8 cellular contexts compared by ENCODE assay signal in the genomic region with DNA sequence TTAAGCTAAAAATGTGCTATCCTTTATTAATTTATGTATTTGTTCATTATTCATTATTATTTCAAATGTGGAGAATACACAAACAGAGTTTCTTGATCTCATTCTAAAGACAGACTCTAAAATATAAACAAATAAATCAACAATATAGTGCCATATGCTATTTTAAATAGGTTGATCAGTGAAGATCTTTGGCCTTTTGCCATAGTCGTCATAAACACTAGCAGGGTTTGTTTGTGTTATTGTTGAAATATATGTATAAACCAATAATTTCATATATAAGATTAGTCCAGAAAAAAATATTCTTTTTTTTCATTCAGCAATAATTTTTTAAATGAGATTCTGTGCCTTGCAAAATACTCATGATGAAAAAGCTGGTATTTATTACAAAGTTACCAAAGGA.
"Had no signal": no experiment of that assay in that cellular context is flagged by ENCODE, and none has a peak within 500 bp of the region (broad histone marks: within the 10 kb centered on the region; RNA-seq: fewer than 3 reads in every experiment).

No MANE protein-coding gene starts in this region.

- DNase-seq: GDM1, GF-D8 had no signal

- H3K4me3 ChIP-seq: GM12878 had no signal

- FAIRE-seq: G401.6, GM12878, GM12891, GM12892, GM18507, GM19239 had no signal

- ATAC-seq: GM12878 had no signal
